8 cellular contexts compared by ENCODE assay signal in genomic region chr1:58874757-58875755, GRCh38.
DNase-seq lines count a peak whose midpoint lies in the region; ATAC-seq and TF ChIP-seq lines count a peak whose summit lies in the region.

No MANE protein-coding gene starts in this region.

- H3K27me3 ChIP-seq in SJCRH30: no peaks in the 10 kb centered on the region
- no peaks in the 10 kb centered on the region for H3K27me3 ChIP-seq in ovary

- no peak for TF ChIP-seq POLR2A in ovary (IDR thresholded peaks at IDR 0.05)

- 40 to 45% (median 45%) methylated on average over 12 of the region's 12 CpGs for WGBS in ovary, 3 donors

- no peak for TF ChIP-seq EP300 in ovary (IDR thresholded peaks at IDR 0.05)

- H3K4me3 ChIP-seq in SJCRH30 (no peak overlapping the region), ovary (no peak overlapping the region)

- H3K27ac ChIP-seq in SJCRH30 (peak overlapping the region; percentile 13; the same call in 1 of the 2 replicates), ovary (no peak overlapping the region)

- peaks cover 22% of the 10 kb centered on the region for H3K4me1 ChIP-seq in SJCRH30
- peaks cover 9% of the 10 kb centered on the region for H3K4me1 ChIP-seq in ovary (ENCODE audit: insufficient read depth)

- H3K36me3 ChIP-seq in SJCRH30 (no peaks in the 10 kb centered on the region), ovary (no peaks in the 10 kb centered on the region)

- ATAC-seq in Right ventricle myocardium superior (ENCODE audit: poor library complexity): peak; percentile 72
- ATAC-seq in HG03025 (IDR thresholded peaks at IDR 0.05; ENCODE audit: low FRiP score, unreplicated experiment): no peak

- H3K9me3 ChIP-seq in SJCRH30 (replicated peaks) (no peaks in the 10 kb centered on the region), ovary (no peaks in the 10 kb centered on the region)

- DNase-seq in GOT3 (lab: John Stamatoyannopoulos, UW) (peak; percentile 14), SJCRH30 (peak; percentile 57 to 66), Right ventricle myocardium superior (peak; percentile 78), retina (peak; percentile 61), ovary (no peak), HCEC 1CT (no peak)
- no peak for DNase-seq in activated effector memory CD4-positive, alpha-beta T cell treated with Interleukin-2 at 50 U/mL for 16 hours

- TF ChIP-seq CTCF in ovary (IDR thresholded peaks at IDR 0.05): no peak

- intact Hi-C loops in Right ventricle myocardium superior (cut with DNase I): no loop called here
- intact Hi-C loops in ovary (cut with DNase I): no loop called here

Comparison
In these comparisons a context has a peak if more than half of its experiments do, and no peak if none do; other contexts are left out.
1. DNase-seq: peak in GOT3 (single experiment), SJCRH30 (2 of 2), Right ventricle myocardium superior (single experiment) and retina (single experiment); none in activated effector memory CD4-positive, alpha-beta T cell treated with Interleukin-2 at 50 U/mL for 16 hours (single experiment), ovary (0 of 5) and HCEC 1CT (single experiment).